ENCODE assay signal across 11 cellular contexts in the genomic region with DNA sequence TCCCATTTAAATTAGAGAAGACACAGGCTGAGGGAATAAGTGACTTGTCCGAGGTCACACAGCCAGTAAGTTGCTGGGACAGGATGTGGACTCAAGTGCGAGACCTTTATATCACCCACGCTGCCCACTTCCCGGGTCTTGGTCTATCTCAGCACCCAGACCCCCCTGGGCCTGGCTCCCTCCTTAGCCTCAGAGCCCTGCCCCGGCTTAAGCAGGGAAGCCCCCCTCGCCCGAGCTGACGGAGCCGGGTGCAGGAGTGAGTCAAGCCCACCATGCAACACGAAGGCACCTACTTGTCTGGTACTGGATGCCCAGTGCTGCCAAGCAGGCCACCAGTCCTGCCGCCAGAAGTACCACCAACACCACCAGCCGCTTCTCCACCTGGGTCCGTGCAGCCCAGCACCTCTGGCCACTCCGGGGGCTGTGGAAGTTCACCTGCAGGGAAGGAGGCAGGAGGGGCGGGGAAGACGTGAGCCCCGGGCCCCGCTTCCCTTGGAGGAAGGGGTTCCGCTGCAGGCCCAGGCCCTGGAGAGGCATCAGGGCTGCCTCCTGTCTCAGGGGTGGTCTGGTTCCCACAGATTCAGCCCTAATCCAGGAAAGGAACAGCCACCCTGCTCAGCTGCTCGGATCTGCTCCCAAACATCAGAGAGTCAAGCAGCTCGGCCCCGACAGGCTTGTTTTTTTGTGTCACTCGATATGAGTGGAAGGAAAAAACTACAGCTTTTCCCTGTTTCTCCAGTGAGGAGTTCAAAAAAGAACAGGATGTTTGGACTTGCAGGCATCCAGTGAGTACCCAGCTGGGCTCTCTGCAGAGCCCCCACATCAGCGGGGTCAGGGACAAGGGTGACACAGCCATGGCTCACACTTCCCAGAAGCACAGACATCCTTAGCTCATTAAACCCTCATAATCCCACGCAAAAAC. TPM values are rescaled to one million over a fixed set of nuclear protein-coding genes. Genes with fewer than 3 reads are reported as not detected.
DNase-seq lines count a peak whose midpoint lies in the region; ATAC-seq, FAIRE-seq and TF ChIP-seq lines count a peak whose summit lies in the region.
"Had no signal": no experiment of that assay in that cellular context is flagged by ENCODE, and none has a peak within 500 bp of the region (broad histone marks: within the 10 kb centered on the region; RNA-seq: fewer than 3 reads in every experiment).

No MANE protein-coding gene starts in this region.

- no peak for TF ChIP-seq POLR2A in H54 (IDR thresholded peaks at IDR 0.05; ENCODE audit: low read depth, low read length)

- WGBS in mesenchymal stem cell, result 82% methylated on average over 20 of the region's 25 CpGs

- H3K4me1 ChIP-seq in mesenchymal stem cell (ENCODE audit: control insufficient read depth, insufficient read depth, low read depth, low read length) (peaks cover 20% of the 10 kb centered on the region), subcutaneous abdominal adipose tissue (ENCODE audit: control insufficient read depth in 5 of 5, insufficient read depth in 5 of 5, low read length in 5 of 5) (peaks cover 20 to 72% (median 49%) of the 10 kb centered on the region in 5 donors)

- no peak overlapping the region for H2BK15ac ChIP-seq in mesenchymal stem cell (ENCODE audit: low read depth, poor library complexity, severe bottlenecking)

- no peak overlapping the region for H2AFZ ChIP-seq in mesenchymal stem cell (ENCODE audit: low read depth, low read length)

- H2BK5ac ChIP-seq in mesenchymal stem cell (ENCODE audit: low read depth, low read length, poor library complexity, severe bottlenecking), result no peak overlapping the region

- no peak for ATAC-seq in HG02840 (IDR thresholded peaks at IDR 0.05; ENCODE audit: low FRiP score, unreplicated experiment)
- ATAC-seq: GM12878 had no signal

- peaks cover 34% of the 10 kb centered on the region for H3K79me1 ChIP-seq in mesenchymal stem cell (replicated peaks; ENCODE audit: low read length, poor library complexity, severe bottlenecking)

- peak overlapping the region; percentile 84 for H3K4me3 Mint-ChIP-seq in T-helper 1 cell treated with Interleukin-12 subunit alpha and Interleukin-12 subunit beta and Interleukin-4 antibody, amounts not matched to agents 30 μg/mL and 1 μg/mL, for 36 hours

- H3K36me3 Mint-ChIP-seq in T-helper 1 cell treated with Interleukin-12 subunit alpha and Interleukin-12 subunit beta and Interleukin-4 antibody, amounts not matched to agents 30 μg/mL and 1 μg/mL, for 36 hours (ENCODE audit: low read depth), result peaks cover 28% of the 10 kb centered on the region

- H3K4me3 ChIP-seq in brain microvascular endothelial cell (ENCODE audit: low read depth, low read length), result peak overlapping the region; percentile 9
- no peak overlapping the region for H3K4me3 ChIP-seq in mesenchymal stem cell (ENCODE audit: insufficient read depth in 1 of 2, low read depth in 1 of 2, low read length in 2 of 2)
- H3K4me3 ChIP-seq in subcutaneous abdominal adipose tissue (ENCODE audit: low read depth in 1 of 5, low read length in 5 of 5), result peak overlapping the region; percentile 7 to 59 (median 52)
- H3K4me3 ChIP-seq: GM12878 had no signal

- H2BK120ac ChIP-seq in mesenchymal stem cell (ENCODE audit: low read depth, low read length), result peak overlapping the region; percentile 89

- H3K27me3 ChIP-seq in brain microvascular endothelial cell (replicated peaks) (no peaks in the 10 kb centered on the region), mesenchymal stem cell (ENCODE audit: control insufficient read depth in 1 of 2, insufficient read depth in 1 of 2, low read length in 2 of 2) (no peaks in the 10 kb centered on the region), subcutaneous abdominal adipose tissue (ENCODE audit: control insufficient read depth in 5 of 5, insufficient read depth in 4 of 5, low read length in 5 of 5) (no peaks in the 10 kb centered on the region)

- H3K4me2 ChIP-seq in mesenchymal stem cell (ENCODE audit: low read length, poor library complexity, severe bottlenecking), result no peak overlapping the region

- DNase-seq in T-helper 1 cell, result no peak
- DNase-seq in brain microvascular endothelial cell, result no peak
- DNase-seq in mesenchymal stem cell, result peak; percentile 52
- no peak for DNase-seq in H54 (ENCODE audit: insufficient read length, low spot score)
- no peak for DNase-seq in GF-D8 (lab: John Stamatoyannopoulos, UW)
- DNase-seq: T1000 had no signal

- peak overlapping the region; percentile 79 to 83 for H3K4ac ChIP-seq in mesenchymal stem cell (ENCODE audit: low read depth in 1 of 2, low read length in 2 of 2)

- H3K27ac ChIP-seq in brain microvascular endothelial cell (peak overlapping the region; percentile 80), mesenchymal stem cell (ENCODE audit: low read length, poor library complexity, severe bottlenecking) (peak overlapping the region; percentile 13), subcutaneous abdominal adipose tissue (ENCODE audit: low read depth, low read length) (peak overlapping the region; percentile 91)
- H3K27ac ChIP-seq: 22Rv1 had no signal

- no peak for TF ChIP-seq CTCF in brain microvascular endothelial cell (IDR thresholded peaks at IDR 0.05; ENCODE audit: low read depth, low read length, missing control alignments)

- H3K18ac ChIP-seq in mesenchymal stem cell (ENCODE audit: low read depth in 1 of 2, low read length in 2 of 2), result peak overlapping the region; percentile 67 to 97

- no peak for FAIRE-seq in H54 (lab: Jason Lieb, UNC)
- FAIRE-seq: GM12878 had no signal

- peak overlapping the region; percentile 39 for H3K9ac ChIP-seq in mesenchymal stem cell (ENCODE audit: low read length)
- H3K9ac ChIP-seq in subcutaneous abdominal adipose tissue (ENCODE audit: low read length in 5 of 5), result peak overlapping the region in 4 of 5 donors; percentile 36 to 72 (median 46)

- H3K9me3 ChIP-seq in mesenchymal stem cell (ENCODE audit: control insufficient read depth, low read length), result no peaks in the 10 kb centered on the region
- H3K9me3 ChIP-seq in subcutaneous abdominal adipose tissue (ENCODE audit: control insufficient read depth in 5 of 5, low read length in 5 of 5), result no peaks in the 10 kb centered on the region

- peak overlapping the region; percentile 96 for H4K91ac ChIP-seq in mesenchymal stem cell (ENCODE audit: low read length)

- no peak overlapping the region for H2AK5ac ChIP-seq in mesenchymal stem cell (ENCODE audit: low read length, severe bottlenecking)

- H3K36me3 ChIP-seq in brain microvascular endothelial cell (replicated peaks) (peaks cover 19% of the 10 kb centered on the region), mesenchymal stem cell (ENCODE audit: control insufficient read depth in 1 of 2, insufficient read depth in 2 of 2, low read depth in 1 of 2, low read length in 2 of 2) (peaks cover 32 to 40% of the 10 kb centered on the region in 2 experiments), subcutaneous abdominal adipose tissue (ENCODE audit: control insufficient read depth in 5 of 5, insufficient read depth in 5 of 5, low read length in 5 of 5) (peaks cover 0 to 13% (median 7%) of the 10 kb centered on the region in 5 donors)

- H3K4me1 Mint-ChIP-seq in T-helper 1 cell treated with Interleukin-12 subunit alpha and Interleukin-12 subunit beta and Interleukin-4 antibody, amounts not matched to agents 30 μg/mL and 1 μg/mL, for 36 hours (ENCODE audit: low read depth), result peaks cover 40% of the 10 kb centered on the region

- no peaks in the 10 kb centered on the region for H3K9me3 Mint-ChIP-seq in T-helper 1 cell treated with Interleukin-12 subunit alpha and Interleukin-12 subunit beta and Interleukin-4 antibody, amounts not matched to agents 30 μg/mL and 1 μg/mL, for 36 hours

- H3K27me3 Mint-ChIP-seq in T-helper 1 cell treated with Interleukin-12 subunit alpha and Interleukin-12 subunit beta and Interleukin-4 antibody, amounts not matched to agents 30 μg/mL and 1 μg/mL, for 36 hours (ENCODE audit: low read depth), result no peaks in the 10 kb centered on the region

- peak overlapping the region; percentile 98 for H3K27ac Mint-ChIP-seq in T-helper 1 cell treated with Interleukin-12 subunit alpha and Interleukin-12 subunit beta and Interleukin-4 antibody, amounts not matched to agents 30 μg/mL and 1 μg/mL, for 36 hours

- H3K23ac ChIP-seq in mesenchymal stem cell (ENCODE audit: low read length in 2 of 2), result no peak overlapping the region

- in situ Hi-C loops in brain microvascular endothelial cell (cut with HindIII; ENCODE audit: low pct_ligation_motif_present, low sequenced_read_pairs), result no loop called here

- peak overlapping the region; percentile 61 to 71 for H2BK12ac ChIP-seq in mesenchymal stem cell (ENCODE audit: low read length in 2 of 2)

- peak overlapping the region in 1 of 2 experiments; percentile 82 for H3K14ac ChIP-seq in mesenchymal stem cell (ENCODE audit: low read length in 2 of 2)

- peak overlapping the region; percentile 86 for H4K8ac ChIP-seq in mesenchymal stem cell (ENCODE audit: low read length)

RNA-seq across cellular contexts. Expression of a gene that starts 11.1 kb away (rescaled TPM):
- polyA plus RNA-seq in mesenchymal stem cell (2013, experiment 1 of 2), result 229 TPM
- 222 TPM for polyA plus RNA-seq in mesenchymal stem cell (2013, experiment 2 of 2)

Comparison
In these comparisons a context has a peak if more than half of its experiments do, and no peak if none do; other contexts are left out.
1. H3K27ac ChIP-seq: peak in every context shown above with its lines; median percentile 91 in subcutaneous abdominal adipose tissue; 80 in brain microvascular endothelial cell; 13 in mesenchymal stem cell.
2. H3K4me3 ChIP-seq: peak in brain microvascular endothelial cell (single experiment) and subcutaneous abdominal adipose tissue (5 of 5); none in mesenchymal stem cell (0 of 2).